Comparison of ENCODE assay signal across 8 cellular contexts in the genomic region with DNA sequence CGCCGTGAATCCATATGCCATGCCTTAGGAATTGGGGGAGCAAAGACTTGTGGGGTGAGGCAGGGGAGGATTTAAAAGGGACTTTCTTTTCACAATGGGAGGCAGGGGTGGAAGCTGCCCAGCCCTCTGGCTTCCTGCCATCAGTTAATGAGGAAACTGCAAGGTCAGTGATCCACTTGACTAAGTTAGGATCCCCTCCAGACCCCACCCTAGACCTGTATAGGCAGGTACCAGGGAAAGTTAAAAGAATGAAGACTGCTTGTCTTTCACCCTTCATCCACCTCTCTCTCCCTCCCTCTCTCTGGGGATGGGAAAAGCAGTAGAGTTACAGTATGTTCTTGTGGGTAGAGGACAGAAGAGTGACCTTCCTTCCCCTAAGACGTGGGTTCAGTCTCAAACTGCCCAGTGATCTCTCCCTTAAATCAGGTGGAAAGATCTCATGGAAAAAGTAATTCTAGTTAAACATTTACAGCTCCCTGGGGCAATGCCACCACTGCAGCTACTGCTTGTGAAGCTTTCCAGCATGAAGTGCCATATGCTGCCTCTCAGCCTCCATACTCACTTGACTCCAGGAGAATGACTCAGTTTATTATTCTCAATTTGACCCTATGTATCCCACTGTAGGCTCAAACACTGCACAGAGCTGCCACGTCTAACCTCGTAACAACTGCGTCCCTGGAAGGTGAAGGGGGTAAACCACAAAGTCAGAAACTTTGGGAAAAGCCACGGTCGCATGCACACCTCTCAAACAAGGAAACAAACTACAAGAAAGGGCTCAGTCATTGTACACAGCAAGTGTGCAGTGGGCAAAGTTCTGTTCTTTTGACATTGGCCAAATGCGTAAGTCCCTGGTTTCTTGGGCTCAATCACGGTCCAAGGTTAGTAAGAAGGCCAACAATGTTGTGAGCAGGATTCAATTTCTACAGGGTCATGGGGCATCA. TPM values are rescaled to one million over a fixed set of nuclear protein-coding genes. Genes with fewer than 3 reads are reported as not detected.
A peak's percentile ranks its signal among the peaks of the same experiment; 100 is the strongest.
DNase-seq lines count a peak whose midpoint lies in the region; ATAC-seq and TF ChIP-seq lines count a peak whose summit lies in the region.

No MANE protein-coding gene starts in this region.

- intact Hi-C loops in posterior cingulate gyrus (cut with DNase I): no loop called here

- H3K4me1 ChIP-seq in SJSA1 (replicated peaks): peaks cover 16% of the 10 kb centered on the region

- peaks cover 14% of the 10 kb centered on the region; the same call in 1 of the 2 replicates for H3K36me3 ChIP-seq in SJSA1

- DNase-seq in GM12864 (ENCODE audit: low read depth) (no peak), SJSA1 (ENCODE audit: low read depth in 1 of 2, low spot score in 2 of 2) (no peak), fibroblast of the aortic adventitia (ENCODE audit: low read depth) (no peak), renal cortical epithelial cell (ENCODE audit: low read depth) (peak; percentile 97), HCEC 1CT (no peak), posterior cingulate gyrus (no peak)
- DNase-seq in effector CD8-positive, alpha-beta T cell (lab: John Stamatoyannopoulos, UW): no peak

- no peak overlapping the region for H3K27ac ChIP-seq in SJSA1

- no peak for TF ChIP-seq CTCF in GM12864 (IDR thresholded peaks at IDR 0.05; ENCODE audit: low read depth, low read length, missing control alignments)
- TF ChIP-seq CTCF in fibroblast of the aortic adventitia (IDR thresholded peaks at IDR 0.05; ENCODE audit: insufficient read depth, low read length): no peak

- H3K4me3 ChIP-seq in GM12864 (ENCODE audit: low read depth, low read length) (peak overlapping the region; percentile 85), SJSA1 (peak overlapping the region; percentile 69), fibroblast of the aortic adventitia (ENCODE audit: low read depth, low read length) (peak overlapping the region; percentile 97)

- H3K9me3 ChIP-seq in SJSA1 (replicated peaks): no peaks in the 10 kb centered on the region

- H3K27me3 ChIP-seq in SJSA1 (replicated peaks): no peaks in the 10 kb centered on the region

- ATAC-seq in HG02981 (IDR thresholded peaks at IDR 0.05; ENCODE audit: unreplicated experiment): no peak

RNA-seq across cellular contexts. Expression of gene COA3, which starts 1.2 kb away (rescaled TPM):
- 85.0 and 110 TPM in 2 replicates for total RNA-seq in SJSA1 (2014; rRNA removed; shearing (Covaris generic))
- total RNA-seq in fibroblast of the aortic adventitia (ENCODE audit: low replicate concordance) (40.8 and 67.5 TPM in 2 replicates), renal cortical epithelial cell (81.1 and 89.7 TPM in 2 replicates)

RNA-seq across cellular contexts. Expression of gene CNTD1, which starts 1.3 kb away (rescaled TPM):
- 0.18 TPM in 1 of 2 replicates, not detected in the other for total RNA-seq in SJSA1 (2014; rRNA removed; shearing (Covaris generic))
- total RNA-seq in fibroblast of the aortic adventitia (ENCODE audit: low replicate concordance): 0.54 TPM in 1 of 2 replicates, not detected in the other
- total RNA-seq in renal cortical epithelial cell: 0.05 TPM in 1 of 2 replicates, not detected in the other

RNA-seq across cellular contexts. Expression of gene WNK4, which starts 16.9 kb away (rescaled TPM):
- 0.25 TPM in 1 of 2 replicates, not detected in the other for total RNA-seq in SJSA1 (2014; rRNA removed; shearing (Covaris generic))
- total RNA-seq in fibroblast of the aortic adventitia (ENCODE audit: low replicate concordance): 0.45 and 3.5 TPM in 2 replicates
- 1.9 and 9.7 TPM in 2 replicates for total RNA-seq in renal cortical epithelial cell

RNA-seq across cellular contexts. Expression of gene VPS25, which starts 24.1 kb away (rescaled TPM):
- 57.2 and 101 TPM in 2 replicates for total RNA-seq in SJSA1 (2014; rRNA removed; shearing (Covaris generic))
- total RNA-seq in fibroblast of the aortic adventitia (ENCODE audit: low replicate concordance) (4.2 and 57.2 TPM in 2 replicates), renal cortical epithelial cell (70.5 and 148 TPM in 2 replicates)

RNA-seq across cellular contexts. Expression of gene BECN1, which starts 26.7 kb away (rescaled TPM):
- 69.9 and 87.8 TPM in 2 replicates for total RNA-seq in SJSA1 (2014; rRNA removed; shearing (Covaris generic))
- 72.6 and 99.3 TPM in 2 replicates for total RNA-seq in fibroblast of the aortic adventitia (ENCODE audit: low replicate concordance)
- 104 and 145 TPM in 2 replicates for total RNA-seq in renal cortical epithelial cell
